In genomic region chr1:151936653-151937052, GRCh38 we compare ENCODE assay signal across 23 cellular contexts. TPM values are rescaled to one million over a fixed set of nuclear protein-coding genes. Genes with fewer than 3 reads are reported as not detected.
DNase-seq lines count a peak whose midpoint lies in the region; ATAC-seq and TF ChIP-seq lines count a peak whose summit lies in the region.
"Had no signal": no experiment of that assay in that cellular context is flagged by ENCODE, and none has a peak within 500 bp of the region (broad histone marks: within the 10 kb centered on the region; RNA-seq: fewer than 3 reads in every experiment).

No MANE protein-coding gene starts in this region.

- ATAC-seq in effector memory CD8-positive, alpha-beta T cell (replicated peaks): no peak
- ATAC-seq in HG03139 (IDR thresholded peaks at IDR 0.05; ENCODE audit: unreplicated experiment): no peak
- no peak for ATAC-seq in HG02870 (IDR thresholded peaks at IDR 0.05; ENCODE audit: unreplicated experiment)
- ATAC-seq: natural killer cell treated with Interleukin-12 subunit alpha and Interleukin-12 subunit beta and Interleukin-15 and Interleukin-18, amount 100 ng/mL, for 72 hours had no signal

- TF ChIP-seq CTCF in Calu3 (IDR thresholded peaks at IDR 0.05; ENCODE audit: unreplicated experiment) (no peak), OCI-LY3 (IDR thresholded peaks at IDR 0.05; ENCODE audit: low read depth, low read length) (no peak), glutamatergic neuron (IDR thresholded peaks at IDR 0.05; ENCODE audit: partially characterized antibody, unreplicated experiment) (no peak), nephron progenitor cell (IDR thresholded peaks at IDR 0.05) (no peak)

- peak overlapping the region; percentile 62; the same call in 1 of the 2 replicates for H2AFZ ChIP-seq in OCI-LY3 (ENCODE audit: low read depth, low read length)
- H2AFZ ChIP-seq: GM23248 had no signal

- H3K79me2 ChIP-seq in OCI-LY3 (ENCODE audit: low read length): no peaks in the 10 kb centered on the region

- H3K4me2 ChIP-seq in OCI-LY3 (ENCODE audit: low read length): 0 out of 2 replicates have a peak overlapping the region, but pooled peaks have one; percentile 4

- no peak overlapping the region for H3K4me3 ChIP-seq in OCI-LY3 (ENCODE audit: low read length)
- H3K4me3 ChIP-seq: esophagus squamous epithelium, GM23248, prostate gland had no signal

- peaks cover 38% of the 10 kb centered on the region for H3K4me1 Mint-ChIP-seq in Calu3 (ENCODE audit: low read depth, unreplicated experiment)
- peaks cover 9% of the 10 kb centered on the region for H3K4me1 Mint-ChIP-seq in glutamatergic neuron (ENCODE audit: low read depth, unreplicated experiment)
- H3K4me1 Mint-ChIP-seq in nephron progenitor cell: peaks cover 38% of the 10 kb centered on the region
- H3K4me1 Mint-ChIP-seq in effector memory CD8-positive, alpha-beta T cell (ENCODE audit: low read depth in 2 of 2): peaks cover 5 to 17% of the 10 kb centered on the region in 2 donors

- peak overlapping the region; percentile 17 for H3K4me3 Mint-ChIP-seq in Calu3 (ENCODE audit: low read depth, unreplicated experiment)
- no peak overlapping the region for H3K4me3 Mint-ChIP-seq in glutamatergic neuron (ENCODE audit: unreplicated experiment)
- peak overlapping the region; percentile 7 for H3K4me3 Mint-ChIP-seq in nephron progenitor cell
- H3K4me3 Mint-ChIP-seq in effector memory CD8-positive, alpha-beta T cell: no peak overlapping the region
- H3K4me3 Mint-ChIP-seq: activated B cell treated with CpG ODN at 0.5 μM for 24 hours; activated naive CD8-positive, alpha-beta T cell; CD4-positive, alpha-beta T cell; natural killer cell treated with Interleukin-12 subunit alpha and Interleukin-12 subunit beta and Interleukin-15 and Interleukin-18, amount 100 ng/mL, for 72 hours had no signal

- CTCF ChIA-PET in Calu3 (lab: Charles Lee): interaction anchor here (1.1 to 6.7 kb wide), 7 partner anchors 8 to 98 kb away, joined by 3 to 90 read pairs (median 6); no protein-coding TSS in a partner anchor

- H3K27me3 Mint-ChIP-seq in Calu3 (ENCODE audit: unreplicated experiment): no peaks in the 10 kb centered on the region
- H3K27me3 Mint-ChIP-seq in glutamatergic neuron (ENCODE audit: unreplicated experiment): peaks cover 2% of the 10 kb centered on the region
- H3K27me3 Mint-ChIP-seq in nephron progenitor cell (ENCODE audit: low read depth, poor library complexity): no peaks in the 10 kb centered on the region
- peaks cover 5 to 8% of the 10 kb centered on the region in 2 donors for H3K27me3 Mint-ChIP-seq in effector memory CD8-positive, alpha-beta T cell

- H3K36me3 Mint-ChIP-seq in Calu3 (ENCODE audit: insufficient read depth, unreplicated experiment): peaks cover 7% of the 10 kb centered on the region
- H3K36me3 Mint-ChIP-seq in glutamatergic neuron (ENCODE audit: unreplicated experiment): no peaks in the 10 kb centered on the region
- H3K36me3 Mint-ChIP-seq in nephron progenitor cell (ENCODE audit: low read depth): no peaks in the 10 kb centered on the region
- H3K36me3 Mint-ChIP-seq in effector memory CD8-positive, alpha-beta T cell (ENCODE audit: insufficient read depth): peaks cover 8% of the 10 kb centered on the region
- H3K36me3 Mint-ChIP-seq: natural killer cell treated with Interleukin-12 subunit alpha and Interleukin-12 subunit beta and Interleukin-15 and Interleukin-18, amount 100 ng/mL, for 72 hours had no signal

- peaks cover 36% of the 10 kb centered on the region for H3K4me1 ChIP-seq in OCI-LY3 (ENCODE audit: low read length)
- H3K4me1 ChIP-seq: prostate gland had no signal

- H3K36me3 ChIP-seq in OCI-LY3 (replicated peaks; ENCODE audit: low read depth, low read length): no peaks in the 10 kb centered on the region
- H3K36me3 ChIP-seq: esophagus squamous epithelium, prostate gland had no signal

- no peaks in the 10 kb centered on the region for H3K9me3 ChIP-seq in OCI-LY3 (ENCODE audit: insufficient read depth, low read length)
- H3K9me3 ChIP-seq: esophagus squamous epithelium, prostate gland had no signal

- H3K27me3 ChIP-seq in OCI-LY3 (ENCODE audit: low read depth, low read length): no peaks in the 10 kb centered on the region
- H3K27me3 ChIP-seq: esophagus squamous epithelium had no signal

- H4K20me1 ChIP-seq in OCI-LY3 (ENCODE audit: insufficient read depth, low read length): no peaks in the 10 kb centered on the region

- H3K9me3 Mint-ChIP-seq in Calu3 (ENCODE audit: low read depth, unreplicated experiment): no peaks in the 10 kb centered on the region
- H3K9me3 Mint-ChIP-seq in glutamatergic neuron (ENCODE audit: unreplicated experiment): no peaks in the 10 kb centered on the region
- no peaks in the 10 kb centered on the region for H3K9me3 Mint-ChIP-seq in nephron progenitor cell
- no peaks in the 10 kb centered on the region for H3K9me3 Mint-ChIP-seq in effector memory CD8-positive, alpha-beta T cell
- H3K9me3 Mint-ChIP-seq: activated B cell treated with CpG ODN at 0.5 μM for 24 hours; CD4-positive, alpha-beta T cell; natural killer cell treated with Interleukin-12 subunit alpha and Interleukin-12 subunit beta and Interleukin-15 and Interleukin-18, amount 100 ng/mL, for 72 hours had no signal

- H3K9ac ChIP-seq in OCI-LY3 (ENCODE audit: low read length): no peak overlapping the region
- H3K9ac ChIP-seq: GM23248 had no signal

- BruUV-seq in Calu3 (replicated peaks; lab: Mats Ljungman, UMichigan): no TSS peak

- H3K27ac Mint-ChIP-seq in Calu3 (ENCODE audit: unreplicated experiment) (peak overlapping the region; percentile 60), glutamatergic neuron (ENCODE audit: unreplicated experiment) (peak overlapping the region; percentile 28), nephron progenitor cell (peak overlapping the region; percentile 18)
- H3K27ac Mint-ChIP-seq in effector memory CD8-positive, alpha-beta T cell: no peak overlapping the region
- H3K27ac Mint-ChIP-seq: activated B cell treated with CpG ODN at 0.5 μM for 24 hours; activated naive CD8-positive, alpha-beta T cell; CD4-positive, alpha-beta T cell; natural killer cell treated with Interleukin-12 subunit alpha and Interleukin-12 subunit beta and Interleukin-15 and Interleukin-18, amount 100 ng/mL, for 72 hours had no signal

- intact Hi-C loops in Calu3 (cut with micrococcal nuclease; ENCODE audit: unreplicated experiment): loop anchor here (5.0 kb wide), 1 partner anchor 251 kb away; no protein-coding TSS in a partner anchor

- DNase-seq in Calu3 (no peak), glutamatergic neuron (peak; percentile 31), nephron progenitor cell (peak; percentile 19), DMS114 treated with DMSO at 0.1 percent for 48 hours (lab: John Stamatoyannopoulos, UW; ENCODE audit: unreplicated experiment) (no peak)
- no peak for DNase-seq in effector memory CD8-positive, alpha-beta T cell
- DNase-seq: activated B cell treated with CpG ODN at 0.5 μM for 24 hours; CD4-positive, alpha-beta T cell; DMS79 treated with DMSO at 0.1 percent for 48 hours; esophagus squamous epithelium; GM23248; KBM-7; MV-4-11; NCI-H2029; NCI-H524; SHP77; stimulated activated CD4-positive, alpha-beta T cell treated with anti-CD3 and anti-CD28 coated beads, Interleukin-12 subunit alpha, Interleukin-12 subunit beta, amount 100 ng/mL, for 4 hours had no signal

- no peak overlapping the region for H3K27ac ChIP-seq in OCI-LY3 (ENCODE audit: low read length)
- H3K27ac ChIP-seq: esophagus squamous epithelium, GM23248, HL-60 had no signal

RNA-seq across cellular contexts. Expression of gene THEM4, which starts 27.3 kb away (rescaled TPM):
- total RNA-seq in Calu3 (2022) (17.2 and 18.6 TPM in 2 replicates), glutamatergic neuron (ENCODE audit: unreplicated experiment) (15.5 TPM)

RNA-seq across cellular contexts. Expression of gene S100A10, which starts 57.0 kb away (rescaled TPM):
- total RNA-seq in Calu3 (2022) (882 and 921 TPM in 2 replicates), glutamatergic neuron (ENCODE audit: unreplicated experiment) (245 TPM)

Comparison
In these comparisons a context has a peak if more than half of its experiments do, and no peak if none do; other contexts are left out.
1. DNase-seq: peak in glutamatergic neuron (single experiment) and nephron progenitor cell (single experiment); none in Calu3 (single experiment), effector memory CD8-positive, alpha-beta T cell (0 of 3) and DMS114 treated with DMSO at 0.1 percent for 48 hours (single experiment).
2. H3K27ac Mint-ChIP-seq: peak in Calu3 (single experiment), glutamatergic neuron (single experiment) and nephron progenitor cell (single experiment); none in effector memory CD8-positive, alpha-beta T cell (0 of 2).
3. H3K4me3 Mint-ChIP-seq: peak in Calu3 (single experiment) and nephron progenitor cell (single experiment); none in glutamatergic neuron (single experiment) and effector memory CD8-positive, alpha-beta T cell (0 of 2).